In the genomic region with DNA sequence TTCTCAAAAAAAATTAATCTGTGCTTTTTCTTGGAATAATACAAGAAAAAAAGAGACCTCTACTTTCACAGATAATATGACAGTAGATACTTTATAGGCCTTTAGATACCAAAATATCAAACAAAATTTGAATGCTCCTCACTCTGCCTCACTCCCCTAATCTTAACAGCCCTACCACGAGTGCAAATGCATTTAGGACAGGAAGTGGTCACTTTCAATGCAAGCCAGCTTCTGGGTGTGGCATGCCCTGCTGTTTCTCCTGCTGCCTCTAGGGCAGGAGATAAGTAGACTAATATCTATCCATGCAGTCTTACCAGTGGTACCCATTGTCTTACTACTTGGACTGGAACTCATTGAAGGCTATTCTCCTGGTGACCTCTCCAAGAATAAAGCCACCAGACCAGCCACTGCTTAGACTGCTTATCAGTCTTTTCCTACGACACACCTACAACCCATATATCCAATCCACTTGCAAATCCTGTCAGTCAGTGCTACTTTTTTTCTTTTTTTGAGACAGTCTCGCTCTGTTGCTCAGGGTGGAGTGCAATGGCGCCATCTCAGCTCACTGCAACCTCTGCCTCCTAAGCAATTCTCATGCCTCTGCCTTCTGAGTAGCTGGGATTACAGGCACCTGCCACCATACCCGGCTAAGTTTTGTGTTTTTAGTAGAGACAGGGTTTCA, we compare ENCODE assay signal across 8 cellular contexts. TPM values are rescaled to one million over a fixed set of nuclear protein-coding genes. Genes with fewer than 3 reads are reported as not detected.
A peak's percentile ranks its signal among the peaks of the same experiment; 100 is the strongest.
DNase-seq lines count a peak whose midpoint lies in the region; ATAC-seq and TF ChIP-seq lines count a peak whose summit lies in the region.

No MANE protein-coding gene starts in this region.

- TF ChIP-seq CTCF in MCF 10A (IDR thresholded peaks at IDR 0.05; ENCODE audit: unreplicated experiment) (no peak), breast epithelium (IDR thresholded peaks at IDR 0.05) (no peak), VCaP (conservative IDR thresholded peaks at IDR 0.05) (peak; percentile 53), lower lobe of right lung (IDR thresholded peaks at IDR 0.05) (peak; percentile 24)

- CTCF ChIA-PET in MCF 10A (lab: Yijun Ruan, JAX), result interaction anchor here (0.5 to 1.0 kb wide), 3 partner anchors 39 to 1750 kb away, joined by 3 to 4 read pairs (median 3); no protein-coding TSS in a partner anchor

- H3K4me1 ChIP-seq in breast epithelium, result no peaks in the 10 kb centered on the region
- H3K4me1 ChIP-seq in lower lobe of right lung, result no peaks in the 10 kb centered on the region

- intact Hi-C loops in MCF 10A (cut with micrococcal nuclease), result no loop called here
- intact Hi-C loops in breast epithelium (cut with DNase I; ENCODE audit: low total_unique reads), result no loop called here
- intact Hi-C loops in lower lobe of right lung (cut with DNase I), result no loop called here

- no peaks in the 10 kb centered on the region for H3K36me3 ChIP-seq in breast epithelium
- no peaks in the 10 kb centered on the region for H3K36me3 ChIP-seq in lower lobe of right lung

- H3K9me3 ChIP-seq in breast epithelium (no peaks in the 10 kb centered on the region), lower lobe of right lung (no peaks in the 10 kb centered on the region)

- no peak overlapping the region for H3K4me3 Mint-ChIP-seq in MCF 10A (ENCODE audit: unreplicated experiment)

- ATAC-seq in GM21717 (IDR thresholded peaks at IDR 0.05; ENCODE audit: unreplicated experiment) (peak; percentile 93), lower lobe of right lung (peak in 1 of 2 donors; percentile 48)

- no peaks in the 10 kb centered on the region for H3K9me3 Mint-ChIP-seq in MCF 10A (ENCODE audit: unreplicated experiment)

- no peaks in the 10 kb centered on the region for H3K36me3 Mint-ChIP-seq in MCF 10A (ENCODE audit: insufficient read depth, unreplicated experiment)

- H3K4me1 Mint-ChIP-seq in MCF 10A (ENCODE audit: insufficient read depth, unreplicated experiment), result peaks cover 5% of the 10 kb centered on the region

- POLR2A ChIA-PET in MCF 10A (lab: Yijun Ruan, JAX), result interaction anchor here (1.0 kb wide), 1 partner anchor 14 kb away, joined by 3 read pairs; no protein-coding TSS in a partner anchor

- H3K4me3 ChIP-seq in breast epithelium, result no peak overlapping the region
- H3K4me3 ChIP-seq in lower lobe of right lung, result no peak overlapping the region

- H3K27ac ChIP-seq in breast epithelium (no peak overlapping the region), VCaP (no peak overlapping the region), lower lobe of right lung (no peak overlapping the region)

- TF ChIP-seq POLR2A in breast epithelium (IDR thresholded peaks at IDR 0.05), result no peak

- H3K27me3 ChIP-seq in breast epithelium (no peaks in the 10 kb centered on the region), lower lobe of right lung (ENCODE audit: low read depth) (no peaks in the 10 kb centered on the region)

- BruUV-seq in MCF 10A (replicated peaks; lab: Mats Ljungman, UMichigan), result no TSS peak

- no peaks in the 10 kb centered on the region for H3K27me3 Mint-ChIP-seq in MCF 10A (ENCODE audit: insufficient read depth, unreplicated experiment)

- no peak overlapping the region for H3K27ac Mint-ChIP-seq in MCF 10A (ENCODE audit: low read depth, unreplicated experiment)

- peak; percentile 54 for DNase-seq in MCF 10A (ENCODE audit: unreplicated experiment)
- DNase-seq in breast epithelium (ENCODE audit: low spot score in 2 of 2), result no peak
- DNase-seq in HT1080 (ENCODE audit: low read depth), result peak; percentile 71
- DNase-seq in lower lobe of right lung, result no peak
- DNase-seq in inferior parietal cortex (ENCODE audit: extremely low spot score), result no peak
- DNase-seq in GF-D8 (lab: John Stamatoyannopoulos, UW), result no peak

RNA-seq across cellular contexts. Expression of a gene that starts 23.0 kb away (rescaled TPM):
- total RNA-seq in MCF 10A (2022) (not detected in 2 replicates), breast epithelium (1 to 10 TPM in 2 of 3 donors, under 1 TPM in 1; 0.16 to 2.6 (median 2.0) TPM), lower lobe of right lung (0.06 TPM)
- not detected in 2 replicates for total RNA-seq in HT1080 (2014; rRNA removed; shearing (Covaris generic))
- not detected in 2 replicates for polyA plus RNA-seq in HT1080 (2015; cell fraction: cytosol; rRNA removed)
- polyA plus RNA-seq in HT1080 (2015; cell fraction: nucleus; rRNA removed), result not detected in 2 replicates

RNA-seq across cellular contexts. Expression of a gene that starts 24.3 kb away (rescaled TPM):
- 35.0 and 43.8 TPM in 2 replicates for total RNA-seq in MCF 10A (2022)
- 10 to 100 TPM; 47.5 to 95.7 (median 74.9) TPM for total RNA-seq in breast epithelium
- total RNA-seq in HT1080 (2014; rRNA removed; shearing (Covaris generic)), result 30.8 and 37.2 TPM in 2 replicates
- polyA plus RNA-seq in HT1080 (2015; cell fraction: cytosol; rRNA removed), result 37.6 and 45.2 TPM in 2 replicates
- 53.8 and 61.2 TPM in 2 replicates for polyA plus RNA-seq in HT1080 (2015; cell fraction: nucleus; rRNA removed)
- 85.7 TPM for total RNA-seq in lower lobe of right lung

Comparison
In these comparisons a context has a peak if more than half of its experiments do, and no peak if none do; other contexts are left out.
1. DNase-seq: peak in MCF 10A (single experiment) and HT1080 (single experiment); none in breast epithelium (0 of 2), lower lobe of right lung (single experiment), inferior parietal cortex (single experiment) and GF-D8 (single experiment).
2. CTCF ChIP-seq: peak in VCaP (single experiment) and lower lobe of right lung (single experiment); none in MCF 10A (single experiment) and breast epithelium (0 of 3).